ENCODE assay signal across 8 cellular contexts in genomic region chr6:41713650-41714291, GRCh38. TPM values are rescaled to one million over a fixed set of nuclear protein-coding genes. Genes with fewer than 3 reads are reported as not detected.
A peak's percentile ranks its signal among the peaks of the same experiment; 100 is the strongest.
DNase-seq lines count a peak whose midpoint lies in the region; ATAC-seq and TF ChIP-seq lines count a peak whose summit lies in the region.

No MANE protein-coding gene starts in this region.

- H3K36me3 Mint-ChIP-seq in CD4-positive, alpha-beta T cell (ENCODE audit: low read depth): no peaks in the 10 kb centered on the region

- in situ Hi-C loops in GM18951 (cut with MboI; ENCODE audit: low sequenced_read_pairs, unreplicated experiment): no loop called here

- H3K4me1 ChIP-seq in psoas muscle: peaks cover 95% of the 10 kb centered on the region

- H3K36me3 ChIP-seq in psoas muscle (ENCODE audit: insufficient read depth in 1 of 2, low read depth in 1 of 2): no peaks in the 10 kb centered on the region

- no peak overlapping the region for H3K27ac Mint-ChIP-seq in CD4-positive, alpha-beta T cell

- no peaks in the 10 kb centered on the region for H3K9me3 ChIP-seq in psoas muscle
- H3K9me3 ChIP-seq in CD4-positive, alpha-beta T cell (ENCODE audit: control insufficient read depth, low read length): no peaks in the 10 kb centered on the region

- DNase-seq in psoas muscle (peak; percentile 71 to 87), NCI-H82 (lab: John Stamatoyannopoulos, UW) (no peak), LoVo (ENCODE audit: low spot score) (no peak), NK-92 (lab: John Stamatoyannopoulos, UW; ENCODE audit: unreplicated experiment) (no peak)
- no peak for DNase-seq in CD4-positive, alpha-beta T cell

- H3K4me3 ChIP-seq in psoas muscle: no peak overlapping the region

- CTCF ChIA-PET in CD4-positive, alpha-beta T cell (lab: Charles Lee): no interaction called here

- TF ChIP-seq CTCF in psoas muscle (IDR thresholded peaks at IDR 0.05): no peak
- TF ChIP-seq CTCF in CD4-positive, alpha-beta T cell (IDR thresholded peaks at IDR 0.05): no peak

- H3K4me1 Mint-ChIP-seq in CD4-positive, alpha-beta T cell (ENCODE audit: low read depth): peaks cover 22% of the 10 kb centered on the region

- POLR2A ChIA-PET in CD4-positive, alpha-beta T cell (lab: Charles Lee): no interaction called here

- no peaks in the 10 kb centered on the region for H3K27me3 ChIP-seq in psoas muscle (ENCODE audit: insufficient read depth in 3 of 3, low read length in 2 of 3)
- H3K27me3 ChIP-seq in CD4-positive, alpha-beta T cell (ENCODE audit: control insufficient read depth, insufficient read depth, low read length): no peaks in the 10 kb centered on the region

- peak overlapping the region; percentile 100 for H3K27ac ChIP-seq in angular gyrus (ENCODE audit: low read depth, low read length)
- H3K27ac ChIP-seq in psoas muscle: peak overlapping the region; percentile 88
- H3K27ac ChIP-seq in CD4-positive, alpha-beta T cell (ENCODE audit: low read depth, low read length): no peak overlapping the region

- ATAC-seq in HG02884 (IDR thresholded peaks at IDR 0.05; ENCODE audit: unreplicated experiment): peak; percentile 52
- ATAC-seq in psoas muscle: peak; percentile 71 to 81 (median 79)
- no peak for ATAC-seq in CD4-positive, alpha-beta T cell (ENCODE audit: poor library complexity)

- H3K9me3 Mint-ChIP-seq in CD4-positive, alpha-beta T cell: no peaks in the 10 kb centered on the region

- TF ChIP-seq POLR2A in GM18951 (IDR thresholded peaks at IDR 0.05; ENCODE audit: extremely low read depth, insufficient read depth, insufficient read length): peak; percentile 24

- no peaks in the 10 kb centered on the region for H3K27me3 Mint-ChIP-seq in CD4-positive, alpha-beta T cell

- no peak overlapping the region for H3K4me3 Mint-ChIP-seq in CD4-positive, alpha-beta T cell

- 59 to 64% (median 62%) methylated on average over 14 of the region's 14 CpGs for WGBS in psoas muscle, 3 donors

- intact Hi-C loops in psoas muscle (cut with DNase I): no loop called here
- intact Hi-C loops in CD4-positive, alpha-beta T cell (cut with DNase I, micrococcal nuclease): no loop called here

RNA-seq across cellular contexts. Expression of gene TFEB, which starts 21.6 kb away (rescaled TPM):
- total RNA-seq in psoas muscle: 10 to 100 TPM; 35.4 to 64.3 (median 39.8) TPM
- 10 to 100 TPM; 16.1 to 65.2 (median 51.6) TPM for polyA plus RNA-seq in psoas muscle
- total RNA-seq in CD4-positive, alpha-beta T cell: 10 to 100 TPM; 23.8 to 24.1 TPM

RNA-seq across cellular contexts. Expression of gene PGC, which starts 33.4 kb away (rescaled TPM):
- total RNA-seq in psoas muscle: not detected
- 1 to 10 TPM in 1 of 3 donors, under 1 TPM in 1, not detected in 1; 0.48 to 1.0 TPM for polyA plus RNA-seq in psoas muscle
- total RNA-seq in CD4-positive, alpha-beta T cell: not detected

Comparison
In these comparisons a context has a peak if more than half of its experiments do, and no peak if none do; other contexts are left out.
1. DNase-seq: peak in psoas muscle (2 of 2); none in NCI-H82 (single experiment), LoVo (single experiment), CD4-positive, alpha-beta T cell (0 of 10) and NK-92 (single experiment).